ENCODE assay signal across 35 cellular contexts in genomic region chr17:61216066-61216465, GRCh38.
"Had no signal": no experiment of that assay in that cellular context is flagged by ENCODE, and none has a peak within 500 bp of the region (broad histone marks: within the 10 kb centered on the region; RNA-seq: fewer than 3 reads in every experiment).

No MANE protein-coding gene starts in this region.

- H3K27ac ChIP-seq: KMS-11 had no signal

- H3K27me3 ChIP-seq: MG63 had no signal

- DNase-seq: Karpas-422, Kasumi-1, KG1, MG63, MM.1S, MV-4-11, NCI-H1048, NCI-H1092, NCI-H1092 treated with DMSO at 0.1 percent for 48 hours, NCI-H1105, NCI-H1105 treated with DMSO at 0.1 percent for 48 hours, NCI-H1417, NCI-H1417 treated with DMSO at 0.1 percent for 48 hours, NCI-H1436, NCI-H1436 treated with DMSO at 0.1 percent for 48 hours, NCI-H146, NCI-H1694, NCI-H1694 treated with DMSO at 0.1 percent for 48 hours, NCI-H187, NCI-H187 treated with DMSO at 0.1 percent for 48 hours, NCI-H1930, NCI-H2029, NCI-H2029 treated with DMSO at 0.1 percent for 48 hours, NCI-H2081, NCI-H2081 treated with DMSO at 0.1 percent for 48 hours, NCI-H2107, NCI-H2171, NCI-H2171 treated with DMSO at 0.1 percent for 48 hours, NCI-H2227 treated with DMSO at 0.1 percent for 48 hours, NCI-H226, NCI-H345, NCI-H446, NCI-H446 treated with DMSO at 0.1 percent for 48 hours, NCI-H510A had no signal

- H3K4me3 ChIP-seq: MG63 had no signal

- H3K9me3 ChIP-seq: MG63 had no signal

- H3K36me3 ChIP-seq: MG63 had no signal
